ENCODE assay signal across 12 cellular contexts in the genomic region with DNA sequence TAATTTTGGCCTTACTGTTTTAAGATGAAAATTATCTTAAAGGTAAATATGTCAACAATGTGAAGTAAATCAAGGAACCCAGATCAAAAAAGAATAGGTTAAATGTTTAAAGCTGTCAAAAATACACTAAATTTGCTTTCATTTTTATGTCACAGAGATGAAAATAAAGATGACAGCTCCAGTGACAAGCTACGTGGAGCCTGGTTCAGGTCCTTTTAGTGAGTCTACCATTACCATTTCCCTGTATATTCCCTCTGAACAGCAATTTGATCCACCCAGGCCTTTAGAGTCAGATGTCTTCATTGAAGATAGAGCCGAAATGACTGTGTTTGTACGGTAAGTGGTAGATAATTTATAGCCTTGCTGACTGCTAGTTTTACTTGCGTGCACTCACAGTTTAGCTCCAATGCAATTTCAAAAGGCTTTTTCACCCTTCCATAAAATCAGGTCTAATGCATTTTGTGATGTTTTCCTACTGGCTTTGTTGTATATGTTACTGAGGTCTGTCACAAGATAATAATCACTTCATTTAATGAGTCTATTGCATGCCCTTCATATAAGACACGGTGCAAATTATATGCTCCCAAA. TPM values are rescaled to one million over a fixed set of nuclear protein-coding genes. Genes with fewer than 3 reads are reported as not detected.
DNase-seq lines count a peak whose midpoint lies in the region; ATAC-seq and TF ChIP-seq lines count a peak whose summit lies in the region.
"Had no signal": no experiment of that assay in that cellular context is flagged by ENCODE, and none has a peak within 500 bp of the region (broad histone marks: within the 10 kb centered on the region; RNA-seq: fewer than 3 reads in every experiment).

No MANE protein-coding gene starts in this region.

- TF ChIP-seq POLR2A in thyroid gland (IDR thresholded peaks at IDR 0.05), result no peak

- H3K4me1 Mint-ChIP-seq in neural crest cell, result peaks cover 12% of the 10 kb centered on the region

- intact Hi-C loops in mammary epithelial cell (cut with micrococcal nuclease), result loop anchor here (1.0 to 2.0 kb wide), 2 partner anchors 290 to 297 kb away; no protein-coding TSS in a partner anchor
- intact Hi-C loops in thyroid gland (cut with DNase I), result no loop called here

- no peaks in the 10 kb centered on the region for H3K27me3 Mint-ChIP-seq in neural crest cell (ENCODE audit: low read depth)

- H3K27ac Mint-ChIP-seq in neural crest cell (ENCODE audit: unreplicated experiment), result no peak overlapping the region

- H3K27ac ChIP-seq in mammary epithelial cell (ENCODE audit: insufficient read depth, low read depth, low read length), result no peak overlapping the region
- no peak overlapping the region for H3K27ac ChIP-seq in thyroid gland

- peak overlapping the region; percentile 98 for H3K4me2 ChIP-seq in mammary epithelial cell (ENCODE audit: insufficient read depth, low read depth, low read length)

- H3K4me1 ChIP-seq in mammary epithelial cell (ENCODE audit: insufficient read depth, low read length) (peaks cover 38% of the 10 kb centered on the region), thyroid gland (peaks cover 5 to 10% of the 10 kb centered on the region in 2 donors)

- H3K27me3 ChIP-seq in mammary epithelial cell (ENCODE audit: insufficient read depth, low read length), result no peaks in the 10 kb centered on the region
- H3K27me3 ChIP-seq in thyroid gland, result no peaks in the 10 kb centered on the region

- no peaks in the 10 kb centered on the region for H3K9me3 ChIP-seq in mammary epithelial cell (replicated peaks; ENCODE audit: insufficient read depth, low read length)
- no peaks in the 10 kb centered on the region for H3K9me3 ChIP-seq in thyroid gland

- peak overlapping the region; percentile 76 for H3K4me3 Mint-ChIP-seq in neural crest cell

- BruUV-seq in mammary epithelial cell (replicated peaks; lab: Mats Ljungman, UMichigan), result no TSS peak

- dilution Hi-C loops in mammary epithelial cell (cut with HindIII; ENCODE audit: low sequenced_read_pairs), result no loop called here

- ATAC-seq in GM18511 (IDR thresholded peaks at IDR 0.05; ENCODE audit: unreplicated experiment), result no peak
- ATAC-seq: stimulated activated naive CD8-positive, alpha-beta T cell treated with anti-CD3 and anti-CD28 coated beads, Interleukin-15, Interleukin-2, amounts not matched to agents 100 U/mL and 50 U/mL, for 24 hours had no signal

- no peak for TF ChIP-seq CTCF in mammary epithelial cell (conservative IDR thresholded peaks at IDR 0.05 in 1 of 2, IDR thresholded peaks at IDR 0.05 in 1 of 2; ENCODE audit: extremely low read depth in 1 of 2, insufficient read depth in 1 of 2, low read depth in 1 of 2, low read length in 2 of 2)
- no peak for TF ChIP-seq CTCF in neural crest cell (conservative IDR thresholded peaks at IDR 0.05)
- TF ChIP-seq CTCF in thyroid gland (IDR thresholded peaks at IDR 0.05), result no peak

- WGBS in mammary epithelial cell (ENCODE audit: low coverage, missing lambda C conversion rate), result 88% methylated on average over 5 of the region's 5 CpGs
- 94% methylated on average over 5 of the region's 5 CpGs for WGBS in thyroid gland, 2 donors

- in situ Hi-C loops in mammary epithelial cell (cut with MboI; ENCODE audit: low sequenced_read_pairs in 2 of 2), result loop anchor here (10.0 to 25.0 kb wide), 4 partner anchors 121 to 394 kb away; partner anchors contain the start of gene CCDC28A (in 1 of the 2)

- H3K4me3 ChIP-seq in mammary epithelial cell (replicated peaks in 1 of 3; ENCODE audit: insufficient read depth in 1 of 3, low read depth in 2 of 3, low read length in 3 of 3), result peak overlapping the region in 1 of 3 experiments; percentile 98
- H3K4me3 ChIP-seq in thyroid gland (replicated peaks in 1 of 3), result no peak overlapping the region

- H3K9me3 Mint-ChIP-seq in neural crest cell, result no peaks in the 10 kb centered on the region

- H3K36me3 ChIP-seq in mammary epithelial cell (ENCODE audit: insufficient read depth, low read length), result peaks cover 22% of the 10 kb centered on the region
- H3K36me3 ChIP-seq in thyroid gland, result peaks cover 36 to 37% of the 10 kb centered on the region in 2 donors

- H4K20me1 ChIP-seq in mammary epithelial cell (ENCODE audit: insufficient read depth, low read length), result no peaks in the 10 kb centered on the region

- no peak overlapping the region for H3K9ac ChIP-seq in mammary epithelial cell (ENCODE audit: insufficient read depth, low read length)

- CTCF ChIA-PET in mammary epithelial cell (lab: Charles Lee; ENCODE audit: low non-redundant PET), result interaction anchor here (0.6 kb wide), 1 partner anchor 287 kb away, joined by 3 read pairs; no protein-coding TSS in a partner anchor

- peaks cover 14% of the 10 kb centered on the region for H3K36me3 Mint-ChIP-seq in neural crest cell (ENCODE audit: low read depth)

- H2AFZ ChIP-seq in mammary epithelial cell (ENCODE audit: low read depth, low read length), result no peak overlapping the region

- DNase-seq in NCI-H2107 treated with DMSO at 0.1 percent for 48 hours (lab: John Stamatoyannopoulos, UW; ENCODE audit: unreplicated experiment) (peak; percentile 30), NCI-H2107 (lab: John Stamatoyannopoulos, UW) (no peak), NCI-H187 (lab: John Stamatoyannopoulos, UW) (peak; percentile 39 to 86), mammary epithelial cell (no peak), neural crest cell (ENCODE audit: low read depth, low spot score) (no peak), thyroid gland (no peak), hypothalamus (lab: John Stamatoyannopoulos, UW) (no peak)
- DNase-seq: activated naive CD4-positive, alpha-beta T cell treated with anti-CD3 and anti-CD28 coated beads, Interleukin-2, amount 50 U/mL, for 16 hours; OCI-M1; stimulated activated naive CD8-positive, alpha-beta T cell treated with anti-CD3 and anti-CD28 coated beads, Interleukin-15, Interleukin-2, amounts not matched to agents 100 U/mL and 50 U/mL, for 24 hours had no signal

- peaks cover 31% of the 10 kb centered on the region for H3K79me2 ChIP-seq in mammary epithelial cell (ENCODE audit: insufficient read depth, low read length)

RNA-seq across cellular contexts. Expression of gene HEBP2, which starts 1.9 kb away (rescaled TPM):
- total RNA-seq in mammary epithelial cell (10 to 100 TPM; 63.8 to 99.1 TPM), neural crest cell (26.5 and 31.5 TPM in 2 replicates), thyroid gland (10 to 100 TPM; 37.0 to 80.0 (median 58.0) TPM)
- polyA plus RNA-seq in mammary epithelial cell, result 19.3 TPM
- polyA minus RNA-seq in mammary epithelial cell, result 1.8 TPM

RNA-seq across cellular contexts. Expression of gene SMIM28, which starts 28.2 kb away (rescaled TPM):
- total RNA-seq in mammary epithelial cell (not detected), neural crest cell (not detected in 2 replicates), thyroid gland (not detected)
- not detected for polyA plus RNA-seq in mammary epithelial cell
- not detected for polyA minus RNA-seq in mammary epithelial cell
- total RNA-seq: myocyte had no signal

Comparison
In these comparisons a context has a peak if more than half of its experiments do, and no peak if none do; other contexts are left out.
1. DNase-seq: peak in NCI-H2107 treated with DMSO at 0.1 percent for 48 hours (single experiment) and NCI-H187 (2 of 2); none in NCI-H2107 (single experiment), mammary epithelial cell (single experiment), neural crest cell (single experiment), thyroid gland (0 of 2) and hypothalamus (0 of 51).